ENCODE assay signal across 1 cellular context in the genomic region with DNA sequence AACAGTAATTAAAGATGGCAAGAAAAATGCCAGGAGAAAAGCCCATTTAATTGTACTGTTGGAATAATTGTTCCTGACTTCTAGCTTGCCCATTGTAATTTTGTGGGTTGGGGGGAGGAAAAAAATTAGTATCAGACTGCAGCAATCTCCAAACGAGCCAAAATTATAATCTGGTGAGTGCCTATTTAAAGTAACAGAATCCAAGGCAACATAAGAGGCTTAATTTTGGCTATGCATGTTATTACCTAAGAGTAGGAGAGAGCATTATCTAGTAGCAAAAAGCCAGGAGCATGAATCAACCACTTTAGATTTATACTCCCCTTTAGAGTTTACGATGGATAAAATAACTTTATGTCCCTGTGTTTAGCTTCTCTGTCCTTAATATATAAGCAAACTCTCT.
TF ChIP-seq lines count a peak whose summit lies in the region.

No MANE protein-coding gene starts in this region.

TF ChIP-seq in SK-N-SH, 30 proteins besides CTCF, POLR2A, EP300 and RAD21 (continued from another document):
- TF ChIP-seq, protein P1, sequence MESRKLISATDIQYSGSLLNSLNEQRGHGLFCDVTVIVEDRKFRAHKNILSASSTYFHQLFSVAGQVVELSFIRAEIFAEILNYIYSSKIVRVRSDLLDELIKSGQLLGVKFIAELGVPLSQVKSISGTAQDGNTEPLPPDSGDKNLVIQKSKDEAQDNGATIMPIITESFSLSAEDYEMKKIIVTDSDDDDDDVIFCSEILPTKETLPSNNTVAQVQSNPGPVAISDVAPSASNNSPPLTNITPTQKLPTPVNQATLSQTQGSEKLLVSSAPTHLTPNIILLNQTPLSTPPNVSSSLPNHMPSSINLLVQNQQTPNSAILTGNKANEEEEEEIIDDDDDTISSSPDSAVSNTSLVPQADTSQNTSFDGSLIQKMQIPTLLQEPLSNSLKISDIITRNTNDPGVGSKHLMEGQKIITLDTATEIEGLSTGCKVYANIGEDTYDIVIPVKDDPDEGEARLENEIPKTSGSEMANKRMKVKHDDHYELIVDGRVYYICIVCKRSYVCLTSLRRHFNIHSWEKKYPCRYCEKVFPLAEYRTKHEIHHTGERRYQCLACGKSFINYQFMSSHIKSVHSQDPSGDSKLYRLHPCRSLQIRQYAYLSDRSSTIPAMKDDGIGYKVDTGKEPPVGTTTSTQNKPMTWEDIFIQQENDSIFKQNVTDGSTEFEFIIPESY (IDR thresholded peaks at IDR 0.05; ENCODE audit: borderline replicate concordance, low read depth) = no peak
- TF ChIP-seq RFX5 (IDR thresholded peaks at IDR 0.05; ENCODE audit: low read length) (no peak), TAF1 (IDR thresholded peaks at IDR 0.05; ENCODE audit: borderline replicate concordance, low read depth, low read length) (no peak)
